In genomic region chr20:14065774-14066173, GRCh38 we compare ENCODE assay signal across 22 cellular contexts.
DNase-seq lines count a peak whose midpoint lies in the region; ATAC-seq, FAIRE-seq and TF ChIP-seq lines count a peak whose summit lies in the region.
"Had no signal": no experiment of that assay in that cellular context is flagged by ENCODE, and none has a peak within 500 bp of the region (broad histone marks: within the 10 kb centered on the region; RNA-seq: fewer than 3 reads in every experiment).

No MANE protein-coding gene starts in this region.

- FAIRE-seq in pancreas (lab: Jason Lieb, UNC): no peak
- FAIRE-seq: A204.1, D721Med, G401.6, GM12891, GM18507 had no signal

- 39% methylated on average over 3 of the region's 3 CpGs for WGBS in liver
- WGBS in pancreas, 2 donors: 53 to 54% methylated on average over 3 of the region's 3 CpGs
- WGBS in trophoblast cell (ENCODE audit: extremely low coverage, insufficient coverage, insufficient read length): no CpG with 5 or more reads among the region's 3 CpGs

- H4K12ac ChIP-seq in trophoblast cell (ENCODE audit: low read depth, low read length): no peak overlapping the region

- ATAC-seq in left lobe of liver: peak; percentile 87
- ATAC-seq in pancreas: peak in 3 of 4 donors; percentile 36 to 64 (median 50)
- no peak for ATAC-seq in HG02938 (IDR thresholded peaks at IDR 0.05; ENCODE audit: unreplicated experiment)
- ATAC-seq: CD8-positive, alpha-beta T cell had no signal

- H3K36me3 ChIP-seq in liver (ENCODE audit: control insufficient read depth in 4 of 4, insufficient read depth in 3 of 4, low read depth in 1 of 4, low read length in 3 of 4) (no peaks in the 10 kb centered on the region), pancreas (no peaks in the 10 kb centered on the region), trophoblast cell (ENCODE audit: control insufficient read depth in 1 of 2, insufficient read depth in 2 of 2, low read length in 2 of 2) (no peaks in the 10 kb centered on the region)
- H3K36me3 ChIP-seq: BLaER1 treated with 17β-estradiol and CSF1 and Interleukin-3, amounts not matched to agents 10 nM and 100 nM had no signal

- H3K4me3 ChIP-seq in liver (ENCODE audit: low read depth in 1 of 3, low read length in 3 of 3): peak overlapping the region in 1 of 3 donors; percentile 30
- H3K4me3 ChIP-seq in pancreas: no peak overlapping the region
- no peak overlapping the region for H3K4me3 ChIP-seq in trophoblast cell (ENCODE audit: low read depth, low read length)
- H3K4me3 ChIP-seq: BLaER1 treated with 17β-estradiol and CSF1 and Interleukin-3, amounts not matched to agents 10 nM and 100 nM had no signal

- H2BK120ac ChIP-seq in trophoblast cell (ENCODE audit: insufficient read depth, low read length, poor library complexity): no peak overlapping the region

- no peak overlapping the region for H3K4ac ChIP-seq in trophoblast cell (ENCODE audit: low read depth, low read length)

- no peaks in the 10 kb centered on the region for H3K79me2 ChIP-seq in trophoblast cell (ENCODE audit: control insufficient read depth, insufficient read depth, low read length, poor library complexity)

- no peaks in the 10 kb centered on the region for H3K9me3 ChIP-seq in liver (ENCODE audit: control insufficient read depth in 4 of 4, low read length in 3 of 4)
- no peaks in the 10 kb centered on the region for H3K9me3 ChIP-seq in pancreas
- no peaks in the 10 kb centered on the region for H3K9me3 ChIP-seq in trophoblast cell (ENCODE audit: insufficient read depth, low read depth, low read length)
- H3K9me3 ChIP-seq: BLaER1 treated with 17β-estradiol and CSF1 and Interleukin-3, amounts not matched to agents 10 nM and 100 nM; Caco-2 had no signal

- H3K27ac ChIP-seq in liver (ENCODE audit: low read depth in 1 of 2, low read length in 2 of 2) (no peak overlapping the region), pancreas (no peak overlapping the region), caudate nucleus (ENCODE audit: low read depth, low read length) (no peak overlapping the region), trophoblast cell (ENCODE audit: low read depth, low read length) (no peak overlapping the region)
- H3K27ac ChIP-seq: BLaER1 treated with 17β-estradiol and CSF1 and Interleukin-3, amounts not matched to agents 10 nM and 100 nM; C4-2B had no signal

- no peak overlapping the region for H2AK5ac ChIP-seq in trophoblast cell (ENCODE audit: low read length)

- intact Hi-C loops in pancreas (cut with DNase I): no loop called here

- no peak overlapping the region for H2BK5ac ChIP-seq in trophoblast cell (ENCODE audit: low read depth, low read length, poor library complexity)

- no peak overlapping the region for H2AFZ ChIP-seq in trophoblast cell (ENCODE audit: insufficient read depth, low read length, poor library complexity)

- no peaks in the 10 kb centered on the region for H3K79me1 ChIP-seq in trophoblast cell (ENCODE audit: low read length)

- H3K9ac ChIP-seq in liver (ENCODE audit: low read depth in 1 of 2, low read length in 2 of 2) (no peak overlapping the region), trophoblast cell (ENCODE audit: low read length) (no peak overlapping the region)
- H3K9ac ChIP-seq: BLaER1 treated with 17β-estradiol and CSF1 and Interleukin-3, amounts not matched to agents 10 nM and 100 nM had no signal

- H4K91ac ChIP-seq in trophoblast cell (ENCODE audit: low read depth, low read length): no peak overlapping the region

- DNase-seq in left lobe of liver (ENCODE audit: low spot score): no peak
- DNase-seq in pancreas: no peak
- no peak for DNase-seq in caudate nucleus (lab: John Stamatoyannopoulos, UW)
- no peak for DNase-seq in trophoblast cell
- DNase-seq in HT-29 (ENCODE audit: low spot score): no peak
- DNase-seq: 8988T; AML-193; Caco-2; Calu3; CD4-positive, alpha-beta T cell; CD8-positive, alpha-beta T cell; DMS79 treated with DMSO at 0.1 percent for 48 hours; GF-D8 had no signal

- H3K14ac ChIP-seq in trophoblast cell (ENCODE audit: low read length): no peak overlapping the region

- no peak for TF ChIP-seq RAD21 in liver (IDR thresholded peaks at IDR 0.05)

- H3K4me1 ChIP-seq in liver (ENCODE audit: control insufficient read depth in 4 of 4, insufficient read depth in 4 of 4, low read length in 3 of 4) (peaks cover 2 to 19% (median 6%) of the 10 kb centered on the region in 4 donors), pancreas (peaks cover 0 to 13% (median 0%) of the 10 kb centered on the region in 3 donors), trophoblast cell (ENCODE audit: control insufficient read depth in 1 of 2, insufficient read depth in 2 of 2, low read length in 2 of 2) (no peaks in the 10 kb centered on the region)
- H3K4me1 ChIP-seq: BLaER1 treated with 17β-estradiol and CSF1 and Interleukin-3, amounts not matched to agents 10 nM and 100 nM; Caco-2 had no signal

- H3K18ac ChIP-seq in trophoblast cell (ENCODE audit: low read length): no peak overlapping the region

- no peak overlapping the region for H3K23ac ChIP-seq in trophoblast cell (ENCODE audit: low read length)

- no peak for TF ChIP-seq CTCF in liver (IDR thresholded peaks at IDR 0.05; ENCODE audit: low read depth, low read length, missing input control)
- TF ChIP-seq CTCF in pancreas (IDR thresholded peaks at IDR 0.05): no peak

- no peak overlapping the region for H2BK12ac ChIP-seq in trophoblast cell (ENCODE audit: low read length)

- no peak overlapping the region for H4K8ac ChIP-seq in trophoblast cell (ENCODE audit: low read depth, low read length)

- H3K27me3 ChIP-seq in liver (ENCODE audit: control insufficient read depth in 4 of 4, insufficient read depth in 4 of 4, low read length in 3 of 4) (no peaks in the 10 kb centered on the region), pancreas (no peaks in the 10 kb centered on the region), trophoblast cell (ENCODE audit: insufficient read depth, low read length) (no peaks in the 10 kb centered on the region)
- H3K27me3 ChIP-seq: BLaER1 treated with 17β-estradiol and CSF1 and Interleukin-3, amounts not matched to agents 10 nM and 100 nM had no signal

- H3K4me2 ChIP-seq in trophoblast cell (ENCODE audit: low read length): no peak overlapping the region
- H3K4me2 ChIP-seq: BLaER1 treated with 17β-estradiol and CSF1 and Interleukin-3, amounts not matched to agents 10 nM and 100 nM had no signal

TF ChIP-seq in liver, 16 proteins besides CTCF, POLR2A, EP300 and RAD21:
- TF ChIP-seq SP1 (IDR thresholded peaks at IDR 0.05) (peak; percentile 60), RXRA (IDR thresholded peaks at IDR 0.05) (peak; percentile 21 to 47), NR2F2 (IDR thresholded peaks at IDR 0.05) (peak; percentile 22), HNF4G (IDR thresholded peaks at IDR 0.05) (peak; percentile 83), HNF4A (conservative IDR thresholded peaks at IDR 0.05) (peak; percentile 88 to 98), ATF3 (IDR thresholded peaks at IDR 0.05) (no peak), TAF1 (conservative IDR thresholded peaks at IDR 0.05) (no peak)
